20 cellular contexts compared by ENCODE assay signal in the genomic region with DNA sequence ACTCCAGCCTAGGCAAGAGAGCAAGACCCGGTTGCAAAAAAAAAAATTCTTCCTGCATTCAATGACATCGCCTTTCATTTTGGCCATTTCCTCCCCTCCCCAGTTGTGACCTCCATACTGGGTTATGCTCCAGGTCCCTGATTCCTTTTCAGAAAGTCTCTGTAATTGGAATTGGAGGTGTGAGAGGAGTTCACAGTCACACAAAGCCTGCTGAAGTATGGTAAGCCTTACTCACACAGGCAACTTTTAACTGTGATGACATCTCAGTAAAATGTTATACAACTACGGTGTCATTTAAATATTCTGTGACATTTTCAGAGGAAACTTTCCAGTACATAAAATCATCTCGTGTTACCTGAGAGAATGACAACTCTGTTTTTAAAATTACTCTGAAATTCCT.
"Had no signal": no experiment of that assay in that cellular context is flagged by ENCODE, and none has a peak within 500 bp of the region (broad histone marks: within the 10 kb centered on the region; RNA-seq: fewer than 3 reads in every experiment).

No MANE protein-coding gene starts in this region.

- H3K9me3 Mint-ChIP-seq: neural crest cell had no signal

- H3K4me1 Mint-ChIP-seq: neural crest cell had no signal

- H3K4me3 ChIP-seq: colonic mucosa, hepatocyte, left ventricle myocardium inferior, lower lobe of right lung, right atrium auricular region, suprapubic skin, tibial artery, upper lobe of left lung, uterus had no signal

- H3K79me2 ChIP-seq: hepatocyte had no signal

- H3K9me3 ChIP-seq: colonic mucosa, left ventricle myocardium inferior, lower lobe of right lung, right atrium auricular region, suprapubic skin, tibial artery, upper lobe of left lung, uterus had no signal

- H3K36me3 Mint-ChIP-seq: naive thymus-derived CD4-positive, alpha-beta T cell had no signal

- H3K27ac ChIP-seq: colonic mucosa, hepatocyte, left ventricle myocardium inferior, lower lobe of right lung, right atrium auricular region, suprapubic skin, tibial artery, upper lobe of left lung, uterus had no signal

- H3K4me2 ChIP-seq: hepatocyte had no signal

- DNase-seq: colonic mucosa; dermis blood vessel endothelial cell; erythroblast; foreskin keratinocyte; kidney; left cardiac atrium; left ventricle myocardium inferior; lower lobe of right lung; naive thymus-derived CD4-positive, alpha-beta T cell; posterior cingulate gyrus; small intestine; stimulated activated CD4-positive, alpha-beta T cell treated with anti-CD3 and anti-CD28 coated beads, Interleukin-12 subunit alpha, Interleukin-12 subunit beta, amount 100 ng/mL, for 4 hours; stimulated activated naive CD4-positive, alpha-beta T cell treated with Interleukin-2 at 50 U/mL for 16 hours; tibial artery; upper lobe of left lung; uterus had no signal

- ATAC-seq: foreskin keratinocyte; left cardiac atrium; lower lobe of right lung; naive thymus-derived CD4-positive, alpha-beta T cell had no signal

- H3K27me3 ChIP-seq: colonic mucosa, hepatocyte, right atrium auricular region, suprapubic skin, upper lobe of left lung, uterus had no signal

- H3K36me3 ChIP-seq: colonic mucosa, left ventricle myocardium inferior, lower lobe of right lung, right atrium auricular region, suprapubic skin, tibial artery, upper lobe of left lung, uterus had no signal

- H3K27ac Mint-ChIP-seq: naive thymus-derived CD4-positive, alpha-beta T cell had no signal

- H3K4me3 Mint-ChIP-seq: naive thymus-derived CD4-positive, alpha-beta T cell; neural crest cell had no signal

- H3K4me1 ChIP-seq: colonic mucosa, left ventricle myocardium inferior, lower lobe of right lung, right atrium auricular region, suprapubic skin, tibial artery, upper lobe of left lung, uterus had no signal
